ENCODE assay signal across 32 cellular contexts in the genomic region with DNA sequence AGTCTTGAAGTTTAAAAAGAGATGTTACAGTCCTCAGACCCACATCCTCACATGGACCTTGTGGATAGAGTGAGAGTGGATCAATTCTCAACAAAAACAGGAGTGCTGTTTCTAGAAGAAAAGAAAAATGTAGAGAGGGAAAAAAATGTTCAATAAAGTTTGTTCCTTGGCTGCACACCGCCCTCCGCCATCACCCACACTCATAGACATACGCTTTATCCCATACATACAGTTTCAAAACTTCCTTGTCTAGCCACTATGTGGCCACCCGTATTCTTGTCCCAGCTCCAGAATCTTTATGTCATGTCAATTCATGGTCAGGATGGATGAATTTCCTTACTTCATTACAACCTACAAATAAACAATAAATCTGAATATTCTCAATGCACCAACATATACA.
"Had no signal": no experiment of that assay in that cellular context is flagged by ENCODE, and none has a peak within 500 bp of the region (broad histone marks: within the 10 kb centered on the region; RNA-seq: fewer than 3 reads in every experiment).

No MANE protein-coding gene starts in this region.

- H3K27ac ChIP-seq: brain microvascular endothelial cell, epithelial cell of prostate, esophagus squamous epithelium, gastroesophageal sphincter, heart right ventricle, WERI-Rb-1 had no signal

- DNase-seq: activated B cell treated with CpG ODN at 0.5 μM for 24 hours; activated CD4-positive, alpha-beta T cell treated with anti-CD3 and anti-CD28 coated beads for 48 hours; activated CD4-positive, alpha-beta T cell treated with anti-CD3 and anti-CD28 coated beads, Interleukin-2, amount 50 U/mL, for 1 hour; activated CD4-positive, alpha-beta T cell treated with anti-CD3 and anti-CD28 coated beads, Interleukin-2, amount 50 U/mL, for 48 hours; activated CD8-positive, alpha-beta memory T cell treated with anti-CD3 and anti-CD28 coated beads for 24 hours; activated CD8-positive, alpha-beta T cell treated with anti-CD3 and anti-CD28 coated beads for 36 hours; activated effector memory CD4-positive, alpha-beta T cell treated with Interleukin-2 at 50 U/mL for 16 hours; activated gamma-delta T cell treated with Interleukin-2 at 50 U/mL for 16 hours; activated naive CD4-positive, alpha-beta T cell treated with anti-CD3 and anti-CD28 coated beads, Interleukin-2, amount 50 U/mL, for 16 hours; activated naive CD4-positive, alpha-beta T cell treated with Interleukin-2 at 50 U/mL for 16 hours; activated T-cell treated with anti-CD3 and anti-CD28 coated beads, Interleukin-2, amount 50 U/mL, for 4 hours; amniotic stem cell; anterior cingulate cortex; brain microvascular endothelial cell; cortex of kidney; dermis blood vessel endothelial cell; effector CD4-positive, alpha-beta T cell; effector memory CD8-positive, alpha-beta T cell; esophagus squamous epithelium; foreskin melanocyte; heart right ventricle; T-helper 17 cell; T1000; WERI-Rb-1 had no signal

- H3K36me3 ChIP-seq: brain microvascular endothelial cell, esophagus squamous epithelium, gastroesophageal sphincter, heart right ventricle, WERI-Rb-1 had no signal

- ATAC-seq: activated CD4-positive, CD25-positive, alpha-beta regulatory T cell treated with anti-CD3 and anti-CD28 coated beads, Interleukin-2, amount 50 U/mL, for 24 hours; activated CD8-positive, alpha-beta T cell treated with anti-CD3 and anti-CD28 coated beads for 36 hours; activated T-cell treated with anti-CD3 and anti-CD28 coated beads, Interleukin-2, amount 50 U/mL, for 4 hours; activated T-helper 17 cell treated with anti-CD3 and anti-CD28 coated beads, Interleukin-2, amount 50 U/mL, for 72 hours; effector memory CD8-positive, alpha-beta T cell; gastroesophageal sphincter; heart right ventricle; T-helper 17 cell had no signal

- FAIRE-seq: astrocyte, bronchial epithelial cell, colon, endometrium had no signal

- H3K4me3 ChIP-seq: esophagus squamous epithelium, gastroesophageal sphincter, heart right ventricle had no signal

- H3K9me3 ChIP-seq: esophagus squamous epithelium, gastroesophageal sphincter, heart right ventricle had no signal

- H3K4me1 ChIP-seq: esophagus squamous epithelium, gastroesophageal sphincter, heart right ventricle had no signal

- H3K27me3 ChIP-seq: brain microvascular endothelial cell, esophagus squamous epithelium, gastroesophageal sphincter, heart right ventricle had no signal
